ENCODE assay signal across 9 cellular contexts in genomic region chr4:17780461-17781071, GRCh38. TPM values are rescaled to one million over a fixed set of nuclear protein-coding genes. Genes with fewer than 3 reads are reported as not detected.
DNase-seq lines count a peak whose midpoint lies in the region; ATAC-seq, FAIRE-seq and TF ChIP-seq lines count a peak whose summit lies in the region.
"Had no signal": no experiment of that assay in that cellular context is flagged by ENCODE, and none has a peak within 500 bp of the region (broad histone marks: within the 10 kb centered on the region; RNA-seq: fewer than 3 reads in every experiment).

No MANE protein-coding gene starts in this region.

- DNase-seq in COR-L47 (lab: John Stamatoyannopoulos, UW) (peak; percentile 5), NCI-H226 (peak; percentile 20), esophagus squamous epithelium (lab: John Stamatoyannopoulos, UW) (no peak), pancreas (no peak), GM13977 (ENCODE audit: low spot score) (no peak)
- DNase-seq in stimulated activated naive CD4-positive, alpha-beta T cell treated with Interleukin-2 at 50 U/mL for 16 hours (lab: John Stamatoyannopoulos, UW), result no peak
- DNase-seq in activated T-cell treated with anti-CD3 and anti-CD28 coated beads, Interleukin-2, amount 50 U/mL, for 1 hour, result no peak
- DNase-seq: cortex of kidney had no signal

- 14 to 22% methylated on average over 10 to 11 of the region's 11 CpGs for WGBS in esophagus squamous epithelium, 2 donors
- 6% methylated on average over 11 of the region's 11 CpGs for whole genome bisulfite sequencing in pancreas, 2 donors

- ATAC-seq in pancreas, result peak in 3 of 4 donors; percentile 40 to 56 (median 55)
- no peak for ATAC-seq in HG03460 (IDR thresholded peaks at IDR 0.05; ENCODE audit: unreplicated experiment)

- TF ChIP-seq CTCF in esophagus squamous epithelium (IDR thresholded peaks at IDR 0.05) (no peak), pancreas (IDR thresholded peaks at IDR 0.05) (no peak), GM13977 (IDR thresholded peaks at IDR 0.05; ENCODE audit: extremely low read depth, insufficient read depth, missing control alignments) (no peak)

- H3K9me3 ChIP-seq in esophagus squamous epithelium (no peaks in the 10 kb centered on the region), pancreas (no peaks in the 10 kb centered on the region)

- intact Hi-C loops in esophagus squamous epithelium (cut with DNase I), result no loop called here
- intact Hi-C loops in pancreas (cut with DNase I), result no loop called here

- no peak for TF ChIP-seq POLR2A in esophagus squamous epithelium (IDR thresholded peaks at IDR 0.05)

- H3K4me3 ChIP-seq in esophagus squamous epithelium (peak overlapping the region; percentile 34 to 59 (median 47)), pancreas (peak overlapping the region in 3 of 4 donors; percentile 11 to 40 (median 22))

- in situ Hi-C loops in GM13977 (cut with MboI; ENCODE audit: low pct_unique_long_range_greater_than_20kb, low sequenced_read_pairs, unreplicated experiment), result no loop called here

- no peak for FAIRE-seq in pancreas (lab: Jason Lieb, UNC)

- H3K27me3 ChIP-seq in esophagus squamous epithelium (peaks cover 0 to 43% (median 2%) of the 10 kb centered on the region in 4 donors), pancreas (peaks cover 0 to 12% (median 0%) of the 10 kb centered on the region in 4 donors)

- H3K36me3 ChIP-seq in esophagus squamous epithelium (no peaks in the 10 kb centered on the region), pancreas (no peaks in the 10 kb centered on the region)

- peaks cover 15 to 24% (median 17%) of the 10 kb centered on the region in 3 donors for H3K4me1 ChIP-seq in esophagus squamous epithelium
- H3K4me1 ChIP-seq in pancreas, result no peaks in the 10 kb centered on the region

- H3K27ac ChIP-seq in esophagus squamous epithelium (no peak overlapping the region), pancreas (no peak overlapping the region)

RNA-seq across cellular contexts. Expression of gene FAM184B, which starts 0.9 kb away (rescaled TPM):
- total RNA-seq in esophagus squamous epithelium (under 1 TPM; 0.18 to 0.76 (median 0.19) TPM), pancreas (not detected)
- polyA plus RNA-seq in pancreas, result under 1 TPM; 0.04 to 0.07 TPM

RNA-seq across cellular contexts. Expression of gene DCAF16, which starts 30.0 kb away (rescaled TPM):
- 10 to 100 TPM in 2 of 4 donors, 1 to 10 TPM in 2; 5.6 to 28.2 (median 12.2) TPM for total RNA-seq in esophagus squamous epithelium
- total RNA-seq in pancreas, result 10 to 100 TPM; 12.4 to 23.5 (median 14.4) TPM
- polyA plus RNA-seq in pancreas, result 10 to 100 TPM in 1 of 2 donors, 1 to 10 TPM in 1; 6.4 to 13.8 TPM

RNA-seq across cellular contexts. Expression of gene NCAPG, which starts 30.2 kb away (rescaled TPM):
- total RNA-seq in esophagus squamous epithelium (10 to 100 TPM in 2 of 4 donors, 1 to 10 TPM in 2; 3.8 to 19.4 (median 12.5) TPM), pancreas (1 to 10 TPM in 1 of 6 donors, under 1 TPM in 4, not detected in 1; 0.23 to 1.3 (median 0.54) TPM)
- polyA plus RNA-seq in pancreas, result under 1 TPM; 0.09 to 0.30 TPM

Comparison
In these comparisons a context has a peak if more than half of its experiments do, and no peak if none do; other contexts are left out.
1. DNase-seq: peak in COR-L47 (single experiment) and NCI-H226 (single experiment); none in esophagus squamous epithelium (single experiment), pancreas (0 of 6), stimulated activated naive CD4-positive, alpha-beta T cell treated with Interleukin-2 at 50 U/mL for 16 hours (single experiment), activated T-cell treated with anti-CD3 and anti-CD28 coated beads, Interleukin-2, amount 50 U/mL, for 1 hour (single experiment) and GM13977 (single experiment).